Comparison of ENCODE assay signal across 22 cellular contexts in genomic region chr12:50375802-50376201, GRCh38. TPM values are rescaled to one million over a fixed set of nuclear protein-coding genes. Genes with fewer than 3 reads are reported as not detected.
"Had no signal": no experiment of that assay in that cellular context is flagged by ENCODE, and none has a peak within 500 bp of the region (broad histone marks: within the 10 kb centered on the region; RNA-seq: fewer than 3 reads in every experiment).

No MANE protein-coding gene starts in this region.

- H3K27me3 ChIP-seq: foreskin keratinocyte had no signal

- H3K4me3 ChIP-seq: coronary artery had no signal

- DNase-seq: effector CD4-positive, alpha-beta T cell; endodermal cell; erythroblast; foreskin keratinocyte; immature natural killer cell; posterior cingulate gyrus; small intestine; stimulated activated CD4-positive, alpha-beta T cell treated with anti-CD3 and anti-CD28 coated beads, Interleukin-2, amount 100 ng/mL, for 48 hours; stimulated activated naive CD4-positive, alpha-beta T cell treated with Interleukin-2 at 50 U/mL for 16 hours; trophoblast cell had no signal

- H3K27ac ChIP-seq: coronary artery, foreskin keratinocyte had no signal

- FAIRE-seq: endothelial cell of umbilical vein, small intestine, urothelium cell line had no signal

- ATAC-seq: foreskin keratinocyte had no signal

RNA-seq across cellular contexts. Expression of gene FAM186A, which starts 20.6 kb away (rescaled TPM):
- total RNA-seq: chondrocyte, dermis microvascular lymphatic vessel endothelial cell, endodermal cell, endothelial cell of umbilical vein, foreskin keratinocyte, kidney epithelial cell, liver, mesothelial cell of epicardium, mucosa of gallbladder, myocyte, osteoblast, pulmonary artery endothelial cell had no signal
- polyA plus RNA-seq: endothelial cell of umbilical vein, foreskin keratinocyte, immature natural killer cell, small intestine had no signal
